ENCODE assay signal across 2 cellular contexts in genomic region chr3:28388978-28389377, GRCh38.
TF ChIP-seq lines count a peak whose summit lies in the region.

No MANE protein-coding gene starts in this region.

TF ChIP-seq in GM23338, 12 proteins besides CTCF, POLR2A, EP300 and RAD21:
- TF ChIP-seq STAT1 (IDR thresholded peaks at IDR 0.05; ENCODE audit: unreplicated experiment), result no peak
- TF ChIP-seq EZH2phosphoT487 (IDR thresholded peaks at IDR 0.05; ENCODE audit: unreplicated experiment), result no peak
TF ChIP-seq in GM23338: peak in this region for 0.

TF ChIP-seq in WTC11, 78 proteins besides CTCF, POLR2A, EP300 and RAD21:
- no peak for TF ChIP-seq ETV6 (CRISPR knock-in tag; IDR thresholded peaks at IDR 0.05)
- TF ChIP-seq, protein P1, sequence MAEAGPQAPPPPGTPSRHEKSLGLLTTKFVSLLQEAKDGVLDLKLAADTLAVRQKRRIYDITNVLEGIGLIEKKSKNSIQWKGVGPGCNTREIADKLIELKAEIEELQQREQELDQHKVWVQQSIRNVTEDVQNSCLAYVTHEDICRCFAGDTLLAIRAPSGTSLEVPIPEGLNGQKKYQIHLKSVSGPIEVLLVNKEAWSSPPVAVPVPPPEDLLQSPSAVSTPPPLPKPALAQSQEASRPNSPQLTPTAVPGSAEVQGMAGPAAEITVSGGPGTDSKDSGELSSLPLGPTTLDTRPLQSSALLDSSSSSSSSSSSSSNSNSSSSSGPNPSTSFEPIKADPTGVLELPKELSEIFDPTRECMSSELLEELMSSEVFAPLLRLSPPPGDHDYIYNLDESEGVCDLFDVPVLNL (CRISPR knock-in tag; IDR thresholded peaks at IDR 0.05; ENCODE audit: borderline replicate concordance, low read depth), result no peak
- no peak for TF ChIP-seq IRF2 (CRISPR knock-in tag; IDR thresholded peaks at IDR 0.05; ENCODE audit: borderline replicate concordance, low read depth)
- no peak for TF ChIP-seq ZNF425 (CRISPR knock-in tag; conservative IDR thresholded peaks at IDR 0.05)
- TF ChIP-seq ZNF317 (CRISPR knock-in tag; IDR thresholded peaks at IDR 0.05; ENCODE audit: borderline replicate concordance, low read depth), result no peak
